In the genomic region with DNA sequence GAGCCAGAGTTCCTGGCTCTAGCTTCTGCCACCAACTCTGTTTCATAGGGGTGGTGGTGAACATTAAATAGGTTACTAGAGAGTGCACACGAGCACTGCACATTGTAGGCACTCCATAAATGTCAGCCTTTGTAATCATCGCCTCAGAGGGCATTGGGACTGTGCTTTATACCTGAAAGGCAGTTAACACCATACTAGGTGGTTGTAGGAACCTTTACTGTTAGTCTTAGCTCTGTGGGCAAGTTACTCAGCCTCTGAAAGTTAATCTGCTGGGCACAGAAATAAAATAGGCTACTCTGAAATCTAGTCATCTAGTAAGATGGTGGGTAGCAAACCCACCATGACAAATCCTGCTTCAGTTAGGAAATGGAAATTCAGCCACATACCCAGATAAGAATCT, we compare ENCODE assay signal across 1 cellular context.
TF ChIP-seq lines count a peak whose summit lies in the region.

No MANE protein-coding gene starts in this region.

TF ChIP-seq in IMR-90, 13 proteins besides CTCF, POLR2A, EP300 and RAD21:
- TF ChIP-seq RCOR1 (IDR thresholded peaks at IDR 0.05; ENCODE audit: insufficient replicate concordance, low read length) (no peak), CEBPB (IDR thresholded peaks at IDR 0.05; ENCODE audit: low read depth, low read length) (no peak), RFX5 (IDR thresholded peaks at IDR 0.05; ENCODE audit: low read depth, low read length) (no peak), NFE2L2 (IDR thresholded peaks at IDR 0.05; ENCODE audit: low read depth, low read length) (no peak), SMC3 (IDR thresholded peaks at IDR 0.05; ENCODE audit: low read depth, low read length) (no peak)
- TF ChIP-seq, protein P1, sequence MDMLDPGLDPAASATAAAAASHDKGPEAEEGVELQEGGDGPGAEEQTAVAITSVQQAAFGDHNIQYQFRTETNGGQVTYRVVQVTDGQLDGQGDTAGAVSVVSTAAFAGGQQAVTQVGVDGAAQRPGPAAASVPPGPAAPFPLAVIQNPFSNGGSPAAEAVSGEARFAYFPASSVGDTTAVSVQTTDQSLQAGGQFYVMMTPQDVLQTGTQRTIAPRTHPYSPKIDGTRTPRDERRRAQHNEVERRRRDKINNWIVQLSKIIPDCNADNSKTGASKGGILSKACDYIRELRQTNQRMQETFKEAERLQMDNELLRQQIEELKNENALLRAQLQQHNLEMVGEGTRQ (IDR thresholded peaks at IDR 0.05; ENCODE audit: low read depth, low read length): no peak
